In the genomic region with DNA sequence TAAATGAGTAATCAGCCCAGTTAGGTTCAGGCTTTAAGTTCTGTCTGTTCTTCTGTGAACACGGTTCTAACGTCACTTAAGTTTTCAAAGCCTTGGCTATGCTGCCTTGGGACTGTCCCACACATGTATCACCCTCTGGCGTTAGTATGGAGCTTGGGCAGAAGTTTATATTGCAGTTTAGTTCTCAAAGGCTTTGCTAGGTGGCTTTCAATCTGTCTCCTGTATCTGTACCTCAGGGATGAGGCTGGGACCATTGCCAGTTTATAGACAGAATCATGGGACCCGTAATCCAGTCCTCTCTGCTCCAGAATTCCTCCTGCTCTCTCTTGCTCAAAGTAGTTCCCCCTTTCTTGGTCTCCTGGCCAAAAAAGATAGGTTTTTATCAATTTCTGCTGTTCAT, we compare ENCODE assay signal across 16 cellular contexts. TPM values are rescaled to one million over a fixed set of nuclear protein-coding genes. Genes with fewer than 3 reads are reported as not detected.
DNase-seq lines count a peak whose midpoint lies in the region; ATAC-seq and TF ChIP-seq lines count a peak whose summit lies in the region.
"Had no signal": no experiment of that assay in that cellular context is flagged by ENCODE, and none has a peak within 500 bp of the region (broad histone marks: within the 10 kb centered on the region; RNA-seq: fewer than 3 reads in every experiment).

No MANE protein-coding gene starts in this region.

- H2AFZ ChIP-seq in mesenchymal stem cell (ENCODE audit: low read depth, low read length) = no peak overlapping the region

- H3K23ac ChIP-seq in mesenchymal stem cell (ENCODE audit: low read length in 2 of 2) = no peak overlapping the region

- H2AK5ac ChIP-seq in mesenchymal stem cell (ENCODE audit: low read length, severe bottlenecking) = no peak overlapping the region

- no peak for TF ChIP-seq CTCF in upper lobe of right lung (IDR thresholded peaks at IDR 0.05)
- no peak for TF ChIP-seq CTCF in suprapubic skin (IDR thresholded peaks at IDR 0.05)

- no peak overlapping the region for H3K14ac ChIP-seq in mesenchymal stem cell (ENCODE audit: low read length in 2 of 2)

- H4K91ac ChIP-seq in mesenchymal stem cell (ENCODE audit: low read length) = no peak overlapping the region

- intact Hi-C loops in upper lobe of right lung (cut with DNase I) = no loop called here

- WGBS in suprapubic skin = 35% methylated on average over 4 of the region's 4 CpGs
- 93% methylated on average over 4 of the region's 4 CpGs for WGBS in mesenchymal stem cell

- DNase-seq in AG08395 (ENCODE audit: low spot score) (peak; percentile 43), SK-N-DZ (ENCODE audit: low spot score) (peak; percentile 54), iPS-NIHi7 (ENCODE audit: extremely low spot score) (peak; percentile 22), upper lobe of right lung (no peak), suprapubic skin (ENCODE audit: low spot score in 2 of 2) (no peak), mesenchymal stem cell (no peak)
- DNase-seq: activated naive CD4-positive, alpha-beta T cell treated with anti-CD3 and anti-CD28 coated beads for 36 hours; BE2C; GDM1; NCI-H1092 treated with DMSO at 0.1 percent for 48 hours; NCI-H774; nucleus accumbens had no signal

- H3K79me1 ChIP-seq in mesenchymal stem cell (replicated peaks; ENCODE audit: low read length, poor library complexity, severe bottlenecking) = no peaks in the 10 kb centered on the region

- H2BK5ac ChIP-seq in mesenchymal stem cell (ENCODE audit: low read depth, low read length, poor library complexity, severe bottlenecking) = no peak overlapping the region

- ATAC-seq in HG02798 (IDR thresholded peaks at IDR 0.05; ENCODE audit: poor library complexity, unreplicated experiment) = peak; percentile 52
- no peak for ATAC-seq in upper lobe of right lung
- ATAC-seq in GM19035 (IDR thresholded peaks at IDR 0.05; ENCODE audit: unreplicated experiment) = no peak
- ATAC-seq: gastroesophageal sphincter had no signal

- no peak overlapping the region for H2BK120ac ChIP-seq in mesenchymal stem cell (ENCODE audit: low read depth, low read length)

- no peak overlapping the region for H4K8ac ChIP-seq in mesenchymal stem cell (ENCODE audit: low read length)

- TF ChIP-seq EP300 in suprapubic skin (IDR thresholded peaks at IDR 0.05) = no peak

- H2BK15ac ChIP-seq in mesenchymal stem cell (ENCODE audit: low read depth, poor library complexity, severe bottlenecking) = no peak overlapping the region

- H3K27ac ChIP-seq in upper lobe of right lung (no peak overlapping the region), suprapubic skin (no peak overlapping the region), mesenchymal stem cell (ENCODE audit: low read length, poor library complexity, severe bottlenecking) (no peak overlapping the region)
- H3K27ac ChIP-seq: gastroesophageal sphincter had no signal

- no peak overlapping the region for H3K4me3 ChIP-seq in upper lobe of right lung
- H3K4me3 ChIP-seq in suprapubic skin = no peak overlapping the region
- H3K4me3 ChIP-seq in mesenchymal stem cell (ENCODE audit: insufficient read depth in 1 of 2, low read depth in 1 of 2, low read length in 2 of 2) = no peak overlapping the region
- H3K4me3 ChIP-seq: gastroesophageal sphincter, lung had no signal

- H3K4ac ChIP-seq in mesenchymal stem cell (ENCODE audit: low read depth in 1 of 2, low read length in 2 of 2) = no peak overlapping the region

- no peaks in the 10 kb centered on the region for H3K27me3 ChIP-seq in upper lobe of right lung
- no peaks in the 10 kb centered on the region for H3K27me3 ChIP-seq in suprapubic skin
- no peaks in the 10 kb centered on the region for H3K27me3 ChIP-seq in mesenchymal stem cell (ENCODE audit: control insufficient read depth in 1 of 2, insufficient read depth in 1 of 2, low read length in 2 of 2)
- H3K27me3 ChIP-seq: BE2C, gastroesophageal sphincter had no signal

- H3K4me2 ChIP-seq in mesenchymal stem cell (ENCODE audit: low read length, poor library complexity, severe bottlenecking) = no peak overlapping the region

- H3K9me3 ChIP-seq in upper lobe of right lung = no peaks in the 10 kb centered on the region
- no peaks in the 10 kb centered on the region for H3K9me3 ChIP-seq in suprapubic skin
- no peaks in the 10 kb centered on the region for H3K9me3 ChIP-seq in mesenchymal stem cell (ENCODE audit: control insufficient read depth, low read length)
- H3K9me3 ChIP-seq: BE2C, gastroesophageal sphincter had no signal

- H3K4me1 ChIP-seq in upper lobe of right lung (no peaks in the 10 kb centered on the region), suprapubic skin (no peaks in the 10 kb centered on the region), mesenchymal stem cell (ENCODE audit: control insufficient read depth, insufficient read depth, low read depth, low read length) (no peaks in the 10 kb centered on the region)
- H3K4me1 ChIP-seq: gastroesophageal sphincter had no signal

- TF ChIP-seq POLR2A in suprapubic skin (IDR thresholded peaks at IDR 0.05) = no peak

- no peak overlapping the region for H3K18ac ChIP-seq in mesenchymal stem cell (ENCODE audit: low read depth in 1 of 2, low read length in 2 of 2)

- no peaks in the 10 kb centered on the region for H3K36me3 ChIP-seq in upper lobe of right lung
- no peaks in the 10 kb centered on the region for H3K36me3 ChIP-seq in suprapubic skin
- H3K36me3 ChIP-seq in mesenchymal stem cell (ENCODE audit: control insufficient read depth in 1 of 2, insufficient read depth in 2 of 2, low read depth in 1 of 2, low read length in 2 of 2) = no peaks in the 10 kb centered on the region
- H3K36me3 ChIP-seq: BE2C, gastroesophageal sphincter had no signal

- no peak overlapping the region for H2BK12ac ChIP-seq in mesenchymal stem cell (ENCODE audit: low read length in 2 of 2)

- H3K9ac ChIP-seq in mesenchymal stem cell (ENCODE audit: low read length) = no peak overlapping the region

RNA-seq across cellular contexts. Expression of a gene that starts 12.1 kb away (rescaled TPM):
- polyA plus RNA-seq in SK-N-DZ (2014; cell fraction: cytosol; rRNA removed) = 13.8 and 15.1 TPM in 2 replicates
- polyA plus RNA-seq in SK-N-DZ (2014; cell fraction: nucleus; rRNA removed) = 13.3 and 13.7 TPM in 2 replicates
- total RNA-seq in upper lobe of right lung = 2.9 TPM
- total RNA-seq in suprapubic skin = 1 to 10 TPM; 2.0 to 3.3 (median 3.0) TPM
- 4.3 TPM for polyA plus RNA-seq in mesenchymal stem cell (2013, experiment 1 of 2)
- polyA plus RNA-seq in mesenchymal stem cell (2013, experiment 2 of 2) = 4.7 TPM

RNA-seq across cellular contexts. Expression of a gene that starts 52.9 kb away (rescaled TPM):
- not detected in 2 replicates for polyA plus RNA-seq in SK-N-DZ (2014; cell fraction: cytosol; rRNA removed)
- polyA plus RNA-seq in SK-N-DZ (2014; cell fraction: nucleus; rRNA removed) = 0.01 TPM in 1 of 2 replicates, not detected in the other
- total RNA-seq in upper lobe of right lung (1.2 TPM), suprapubic skin (1 to 10 TPM in 2 of 4 donors, under 1 TPM in 2; 0.53 to 1.6 (median 1.0) TPM)
- 0.07 TPM for polyA plus RNA-seq in mesenchymal stem cell (2013, experiment 1 of 2)
- 0.08 TPM for polyA plus RNA-seq in mesenchymal stem cell (2013, experiment 2 of 2)
- total RNA-seq: activated naive CD4-positive, alpha-beta T cell treated with anti-CD3 and anti-CD28 coated beads for 36 hours had no signal

Comparison
In these comparisons a context has a peak if more than half of its experiments do, and no peak if none do; other contexts are left out.
1. DNase-seq: peak in AG08395 (single experiment), SK-N-DZ (single experiment) and iPS-NIHi7 (single experiment); none in upper lobe of right lung (single experiment), suprapubic skin (0 of 2) and mesenchymal stem cell (single experiment).